Comparison of ENCODE assay signal across 1 cellular context in the genomic region with DNA sequence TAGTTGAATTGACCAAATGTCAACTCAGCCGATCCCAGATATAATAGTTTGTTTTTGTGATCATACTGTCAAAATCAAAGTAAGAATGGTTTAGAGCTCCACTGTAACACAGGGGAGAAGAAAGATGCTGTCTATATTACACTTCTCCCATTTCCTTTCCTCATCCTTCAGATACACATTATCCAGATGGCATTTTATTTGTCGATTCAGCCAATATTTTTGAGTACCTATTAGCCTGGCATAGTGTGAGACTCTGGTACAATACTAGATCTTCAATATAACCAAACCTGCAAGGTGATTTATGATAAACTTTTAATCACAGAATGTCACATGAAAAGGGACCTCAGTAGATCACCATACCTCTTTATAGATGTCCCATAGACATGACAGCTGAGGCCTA.
TF ChIP-seq lines count a peak whose summit lies in the region.

No MANE protein-coding gene starts in this region.

TF ChIP-seq in IMR-90, 13 proteins besides CTCF, POLR2A, EP300 and RAD21 (continued from another document):
- TF ChIP-seq, protein P1, sequence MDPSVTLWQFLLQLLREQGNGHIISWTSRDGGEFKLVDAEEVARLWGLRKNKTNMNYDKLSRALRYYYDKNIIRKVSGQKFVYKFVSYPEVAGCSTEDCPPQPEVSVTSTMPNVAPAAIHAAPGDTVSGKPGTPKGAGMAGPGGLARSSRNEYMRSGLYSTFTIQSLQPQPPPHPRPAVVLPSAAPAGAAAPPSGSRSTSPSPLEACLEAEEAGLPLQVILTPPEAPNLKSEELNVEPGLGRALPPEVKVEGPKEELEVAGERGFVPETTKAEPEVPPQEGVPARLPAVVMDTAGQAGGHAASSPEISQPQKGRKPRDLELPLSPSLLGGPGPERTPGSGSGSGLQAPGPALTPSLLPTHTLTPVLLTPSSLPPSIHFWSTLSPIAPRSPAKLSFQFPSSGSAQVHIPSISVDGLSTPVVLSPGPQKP (IDR thresholded peaks at IDR 0.05; ENCODE audit: borderline replicate concordance, low read depth, low read length): no peak
- TF ChIP-seq CHD1 (IDR thresholded peaks at IDR 0.05; ENCODE audit: low read depth, low read length) (no peak), MAFK (IDR thresholded peaks at IDR 0.05; ENCODE audit: low read depth, low read length) (no peak), BHLHE40 (IDR thresholded peaks at IDR 0.05; ENCODE audit: low read depth, low read length) (no peak), SMC3 (IDR thresholded peaks at IDR 0.05; ENCODE audit: low read depth, low read length) (no peak), CEBPB (IDR thresholded peaks at IDR 0.05; ENCODE audit: low read depth, low read length) (no peak), NFE2L2 (IDR thresholded peaks at IDR 0.05; ENCODE audit: low read depth, low read length) (no peak), FOS (IDR thresholded peaks at IDR 0.05; ENCODE audit: low read depth, low read length) (no peak), RFX5 (IDR thresholded peaks at IDR 0.05; ENCODE audit: low read depth, low read length) (no peak), RCOR1 (IDR thresholded peaks at IDR 0.05; ENCODE audit: insufficient replicate concordance, low read length) (no peak)
- TF ChIP-seq, protein P2, sequence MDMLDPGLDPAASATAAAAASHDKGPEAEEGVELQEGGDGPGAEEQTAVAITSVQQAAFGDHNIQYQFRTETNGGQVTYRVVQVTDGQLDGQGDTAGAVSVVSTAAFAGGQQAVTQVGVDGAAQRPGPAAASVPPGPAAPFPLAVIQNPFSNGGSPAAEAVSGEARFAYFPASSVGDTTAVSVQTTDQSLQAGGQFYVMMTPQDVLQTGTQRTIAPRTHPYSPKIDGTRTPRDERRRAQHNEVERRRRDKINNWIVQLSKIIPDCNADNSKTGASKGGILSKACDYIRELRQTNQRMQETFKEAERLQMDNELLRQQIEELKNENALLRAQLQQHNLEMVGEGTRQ (IDR thresholded peaks at IDR 0.05; ENCODE audit: low read depth, low read length): no peak
